9 cellular contexts compared by ENCODE assay signal in genomic region chr17:40550608-40551007, GRCh38. TPM values are rescaled to one million over a fixed set of nuclear protein-coding genes. Genes with fewer than 3 reads are reported as not detected.
DNase-seq lines count a peak whose midpoint lies in the region; ATAC-seq and TF ChIP-seq lines count a peak whose summit lies in the region.
"Had no signal": no experiment of that assay in that cellular context is flagged by ENCODE, and none has a peak within 500 bp of the region (broad histone marks: within the 10 kb centered on the region; RNA-seq: fewer than 3 reads in every experiment).

No MANE protein-coding gene starts in this region.

- in situ Hi-C loops in brain microvascular endothelial cell (cut with HindIII; ENCODE audit: low pct_ligation_motif_present, low sequenced_read_pairs) = no loop called here

- no peak for ATAC-seq in lung (ENCODE audit: insufficient read depth, low FRiP score)
- no peak for ATAC-seq in HG02610 (IDR thresholded peaks at IDR 0.05; ENCODE audit: unreplicated experiment)
- no peak for ATAC-seq in HG03108 (IDR thresholded peaks at IDR 0.05; ENCODE audit: unreplicated experiment)
- no peak for ATAC-seq in HG03354 (IDR thresholded peaks at IDR 0.05; ENCODE audit: poor library complexity, severe bottlenecking, unreplicated experiment)

- DNase-seq in LHCN-M2 (ENCODE audit: low read depth) (peak; percentile 96), brain microvascular endothelial cell (peak; percentile 84), lung (ENCODE audit: low spot score) (peak; percentile 29)
- DNase-seq: Karpas-422; stimulated activated CD4-positive, alpha-beta T cell treated with anti-CD3 and anti-CD28 coated beads, Interleukin-12 subunit alpha, Interleukin-12 subunit beta, amount 100 ng/mL, for 4 hours had no signal

- H3K27ac ChIP-seq in brain microvascular endothelial cell (peak overlapping the region; percentile 100), lung (ENCODE audit: low read depth in 1 of 2, low read length in 1 of 2) (peak overlapping the region in 1 of 2 donors; percentile 23), temporal lobe (ENCODE audit: low read depth, low read length) (peak overlapping the region; percentile 18)

- 86 to 93% methylated on average over 8 of the region's 8 CpGs for WGBS in lung, 2 donors

- H3K4me3 ChIP-seq in brain microvascular endothelial cell (ENCODE audit: low read depth, low read length) = no peak overlapping the region
- no peak overlapping the region for H3K4me3 ChIP-seq in lung

- H3K36me3 ChIP-seq in brain microvascular endothelial cell (replicated peaks) = no peaks in the 10 kb centered on the region
- H3K36me3 ChIP-seq in lung (ENCODE audit: control insufficient read depth in 2 of 2, insufficient read depth in 2 of 2, low read length in 2 of 2) = no peaks in the 10 kb centered on the region

- H3K4me1 ChIP-seq in lung (ENCODE audit: control insufficient read depth in 2 of 2, insufficient read depth in 2 of 2, low read length in 2 of 2) = peaks cover 0 to 56% of the 10 kb centered on the region in 2 donors

- H3K9me3 ChIP-seq in lung (ENCODE audit: control insufficient read depth in 2 of 2, insufficient read depth in 1 of 2, low read length in 1 of 2) = no peaks in the 10 kb centered on the region

- no peaks in the 10 kb centered on the region for H3K27me3 ChIP-seq in brain microvascular endothelial cell (replicated peaks)
- no peaks in the 10 kb centered on the region for H3K27me3 ChIP-seq in lung (ENCODE audit: control insufficient read depth, insufficient read depth)

- TF ChIP-seq CTCF in brain microvascular endothelial cell (IDR thresholded peaks at IDR 0.05; ENCODE audit: low read depth, low read length, missing control alignments) (no peak), lung (IDR thresholded peaks at IDR 0.05; ENCODE audit: control extremely low read depth, extremely low read depth) (no peak)

RNA-seq across cellular contexts. Expression of gene CCR7, which starts 14.7 kb away (rescaled TPM):
- total RNA-seq in LHCN-M2 (2014; rRNA removed) (0.26 TPM in 1 of 2 replicates, not detected in the other), lung (1 to 10 TPM; 1.8 to 4.0 TPM), temporal lobe (0.25 TPM)
- 0.53 TPM for polyA plus RNA-seq in LHCN-M2 (2012)
- polyA plus RNA-seq in lung = 1 to 10 TPM; 2.1 to 5.9 TPM

RNA-seq across cellular contexts. Expression of gene TNS4, which starts 49.2 kb away (rescaled TPM):
- not detected in 2 replicates for total RNA-seq in LHCN-M2 (2014; rRNA removed)
- 0.05 TPM for polyA plus RNA-seq in LHCN-M2 (2012)
- 1 to 10 TPM in 1 of 2 donors, under 1 TPM in 1; 0.17 to 6.8 TPM for total RNA-seq in lung
- polyA plus RNA-seq in lung = 1 to 10 TPM; 2.0 to 2.3 TPM
- not detected for total RNA-seq in temporal lobe

Comparison
In these comparisons a context has a peak if more than half of its experiments do, and no peak if none do; other contexts are left out.
1. DNase-seq: peak in every context shown above with its lines; median percentile 96 in LHCN-M2; 84 in brain microvascular endothelial cell; 29 in lung.